3 cellular contexts compared by ENCODE assay signal in genomic region chr21:43605320-43606244, GRCh38.
A peak's percentile ranks its signal among the peaks of the same experiment; 100 is the strongest.
TF ChIP-seq lines count a peak whose summit lies in the region.

No MANE protein-coding gene starts in this region.

TF ChIP-seq in A549, 52 proteins besides CTCF, POLR2A, EP300 and RAD21:
- TF ChIP-seq CEBPB (IDR thresholded peaks at IDR 0.05) (no peak), CHD4 (IDR thresholded peaks at IDR 0.05; ENCODE audit: borderline replicate concordance) (no peak), RCOR1 (IDR thresholded peaks at IDR 0.05; ENCODE audit: low read depth, low read length) (no peak), MYC (IDR thresholded peaks at IDR 0.05; ENCODE audit: borderline replicate concordance, low read length) (no peak), SREBF2 (IDR thresholded peaks at IDR 0.05) (no peak), HEYL (CRISPR knock-in tag; IDR thresholded peaks at IDR 0.05) (no peak), MAFK (IDR thresholded peaks at IDR 0.05; ENCODE audit: partially characterized antibody) (no peak), HMGXB4 (CRISPR knock-in tag; IDR thresholded peaks at IDR 0.05; ENCODE audit: borderline replicate concordance) (no peak), NPAS2 (CRISPR knock-in tag; IDR thresholded peaks at IDR 0.05; ENCODE audit: borderline replicate concordance) (no peak)

TF ChIP-seq in PFSK-1, 5 proteins besides CTCF, POLR2A, EP300 and RAD21:
- TF ChIP-seq SIN3A (IDR thresholded peaks at IDR 0.05; ENCODE audit: borderline replicate concordance, insufficient read depth, low read length) (no peak), REST (IDR thresholded peaks at IDR 0.05; ENCODE audit: insufficient read depth in 1 of 2, low read depth in 2 of 2, low read length in 2 of 2) (no peak), FOXP2 (optimal IDR thresholded peaks at IDR 0.05; ENCODE audit: borderline replicate concordance, extremely low read depth, extremely low read length, insufficient read depth) (peak; percentile 34), TAF1 (IDR thresholded peaks at IDR 0.05; ENCODE audit: borderline replicate concordance, insufficient read depth, low read length) (no peak), POLR2AphosphoS5 (IDR thresholded peaks at IDR 0.05; ENCODE audit: low read depth, low read length) (no peak)
TF ChIP-seq in PFSK-1: peak in this region for 1.

TF ChIP-seq in H1, 55 proteins besides CTCF, POLR2A, EP300 and RAD21:
- TF ChIP-seq CHD1 (IDR thresholded peaks at IDR 0.05; ENCODE audit: low read depth, low read length) = no peak
- no peak for TF ChIP-seq SIX5 (IDR thresholded peaks at IDR 0.05; ENCODE audit: low read depth, low read length)
- no peak for TF ChIP-seq ATF2 (IDR thresholded peaks at IDR 0.05; ENCODE audit: low read length)
- no peak for TF ChIP-seq YY1 (IDR thresholded peaks at IDR 0.05; ENCODE audit: low read depth, low read length)
- TF ChIP-seq TAF7 (optimal IDR thresholded peaks at IDR 0.05; ENCODE audit: borderline replicate concordance, low read depth, low read length) = no peak
- TF ChIP-seq CBX8 (IDR thresholded peaks at IDR 0.05; ENCODE audit: borderline replicate concordance, low read depth, low read length) = no peak
- TF ChIP-seq POLR2AphosphoS5 (IDR thresholded peaks at IDR 0.05; ENCODE audit: low read depth, low read length) = no peak
